ENCODE assay signal across 8 cellular contexts in genomic region chr6:27836783-27837635, GRCh38.
DNase-seq lines count a peak whose midpoint lies in the region; ATAC-seq and TF ChIP-seq lines count a peak whose summit lies in the region.

No MANE protein-coding gene starts in this region.

- WGBS in lung, 2 donors, result 1% methylated on average over 25 of the region's 25 CpGs

- peaks cover 23% of the 10 kb centered on the region for H3K4me1 Mint-ChIP-seq in activated CD4-positive, alpha-beta T cell treated with anti-CD3 and anti-CD28 coated beads for 36 hours

- peaks cover 9% of the 10 kb centered on the region for H3K27me3 Mint-ChIP-seq in activated CD4-positive, alpha-beta T cell treated with anti-CD3 and anti-CD28 coated beads for 36 hours

- CTCF ChIA-PET in AG04450 (lab: Charles Lee), result interaction anchor here (0.9 to 5.8 kb wide), 6 partner anchors 17 to 65 kb away, joined by 3 to 45 read pairs (median 4); a partner anchor contains a TSS
- CTCF ChIA-PET in activated CD4-positive, alpha-beta T cell treated with anti-CD3 and anti-CD28 coated beads for 36 hours (lab: Charles Lee), result interaction anchor here (0.6 to 5.7 kb wide), 15 partner anchors 13 to 677 kb away, joined by 3 to 24 read pairs (median 3); a partner anchor contains a TSS

- H3K36me3 ChIP-seq in effector memory CD4-positive, alpha-beta T cell (ENCODE audit: control insufficient read depth, insufficient read depth, low read length), result no peaks in the 10 kb centered on the region
- no peaks in the 10 kb centered on the region for H3K36me3 ChIP-seq in lung (ENCODE audit: control insufficient read depth in 2 of 2, insufficient read depth in 2 of 2, low read length in 2 of 2)

- H3K36me3 Mint-ChIP-seq in activated CD4-positive, alpha-beta T cell treated with anti-CD3 and anti-CD28 coated beads for 36 hours (ENCODE audit: low read depth), result no peaks in the 10 kb centered on the region

- DNase-seq in AG04450 (ENCODE audit: low read depth, low spot score) (no peak), NCI-H460 (ENCODE audit: extremely low read depth, low read depth) (peak; percentile 72), lung (ENCODE audit: low spot score) (peak; percentile 40)
- peak; percentile 80 for DNase-seq in activated CD4-positive, alpha-beta T cell treated with anti-CD3 and anti-CD28 coated beads for 36 hours
- DNase-seq in effector memory CD4-positive, alpha-beta T cell, result peak; percentile 25 to 46 (median 43)
- peak; percentile 58 for DNase-seq in stimulated activated naive CD8-positive, alpha-beta T cell treated with anti-CD3 and anti-CD28 coated beads, Interleukin-15, Interleukin-2, amounts not matched to agents 100 U/mL and 50 U/mL, for 24 hours

- peak overlapping the region; percentile 83 for H3K4me3 ChIP-seq in AG04450 (ENCODE audit: low read depth, low read length)
- peak overlapping the region; percentile 60 for H3K4me3 ChIP-seq in effector memory CD4-positive, alpha-beta T cell (ENCODE audit: insufficient read depth, low read depth, low read length, poor library complexity, severe bottlenecking)
- H3K4me3 ChIP-seq in lung, result peak overlapping the region; percentile 68

- ATAC-seq in GM18517 (IDR thresholded peaks at IDR 0.05; ENCODE audit: unreplicated experiment) (peak; percentile 41), HG03378 (IDR thresholded peaks at IDR 0.05; ENCODE audit: unreplicated experiment) (peak; percentile 36), lung (ENCODE audit: insufficient read depth, low FRiP score) (peak; percentile 36)
- ATAC-seq in activated CD4-positive, alpha-beta T cell treated with anti-CD3 and anti-CD28 coated beads for 36 hours, result peak; percentile 66
- peak; percentile 64 for ATAC-seq in stimulated activated naive CD8-positive, alpha-beta T cell treated with anti-CD3 and anti-CD28 coated beads, Interleukin-15, Interleukin-2, amounts not matched to agents 100 U/mL and 50 U/mL, for 24 hours

- H3K27me3 ChIP-seq in AG04450 (ENCODE audit: control insufficient read depth, insufficient read depth, low read length) (no peaks in the 10 kb centered on the region), lung (ENCODE audit: control insufficient read depth, insufficient read depth) (no peaks in the 10 kb centered on the region)
- no peaks in the 10 kb centered on the region for H3K27me3 ChIP-seq in effector memory CD4-positive, alpha-beta T cell (replicated peaks; ENCODE audit: control insufficient read depth, insufficient read depth, low read length, poor library complexity, severe bottlenecking)

- peaks cover 12% of the 10 kb centered on the region for H3K4me1 ChIP-seq in effector memory CD4-positive, alpha-beta T cell (ENCODE audit: control insufficient read depth, insufficient read depth, low read length, poor library complexity, severe bottlenecking)
- H3K4me1 ChIP-seq in lung (ENCODE audit: control insufficient read depth in 2 of 2, insufficient read depth in 2 of 2, low read length in 2 of 2), result peaks cover 2 to 20% of the 10 kb centered on the region in 2 donors

- intact Hi-C loops in activated CD4-positive, alpha-beta T cell treated with anti-CD3 and anti-CD28 coated beads for 36 hours (cut with DNase I, micrococcal nuclease), result loop anchor here (1.0 to 10.0 kb wide), 8 partner anchors 13 to 1812 kb away; partner anchors contain the start of gene ZNF165 (in 1 of the 2)

- POLR2A ChIA-PET in AG04450 (lab: Yijun Ruan, JAX), result interaction anchor here (0.6 to 5.8 kb wide), 19 partner anchors 8 to 1816 kb away, joined by 3 to 289 read pairs (median 7); partner anchors contain the start of gene ZNF184
- POLR2A ChIA-PET in activated CD4-positive, alpha-beta T cell treated with anti-CD3 and anti-CD28 coated beads for 36 hours (lab: Charles Lee), result interaction anchor here (0.6 to 6.6 kb wide), 21 partner anchors 7 to 1793 kb away, joined by 3 to 349 read pairs (median 5); a partner anchor contains a TSS

- H3K9me3 Mint-ChIP-seq in activated CD4-positive, alpha-beta T cell treated with anti-CD3 and anti-CD28 coated beads for 36 hours (ENCODE audit: low read depth), result no peaks in the 10 kb centered on the region

- no peaks in the 10 kb centered on the region; the same call in 1 of the 2 replicates for H3K9me3 ChIP-seq in AG04450 (ENCODE audit: control insufficient read depth, insufficient read depth, low read length)
- H3K9me3 ChIP-seq in effector memory CD4-positive, alpha-beta T cell (ENCODE audit: control insufficient read depth, low read length), result no peaks in the 10 kb centered on the region
- no peaks in the 10 kb centered on the region for H3K9me3 ChIP-seq in lung (ENCODE audit: control insufficient read depth in 2 of 2, insufficient read depth in 1 of 2, low read length in 1 of 2)

- H3K27ac Mint-ChIP-seq in activated CD4-positive, alpha-beta T cell treated with anti-CD3 and anti-CD28 coated beads for 36 hours, result no peak overlapping the region

- H3K4me3 Mint-ChIP-seq in activated CD4-positive, alpha-beta T cell treated with anti-CD3 and anti-CD28 coated beads for 36 hours, result no peak overlapping the region

- TF ChIP-seq CTCF in AG04450 (IDR thresholded peaks at IDR 0.05; ENCODE audit: low read depth, low read length) (no peak), lung (IDR thresholded peaks at IDR 0.05; ENCODE audit: control extremely low read depth, extremely low read depth) (no peak)

- H3K27ac ChIP-seq in AG04450 (ENCODE audit: low read depth, low read length), result peak overlapping the region; percentile 100
- peak overlapping the region; percentile 93 for H3K27ac ChIP-seq in effector memory CD4-positive, alpha-beta T cell (ENCODE audit: insufficient read depth, low read length, poor library complexity, severe bottlenecking)
- peak overlapping the region; percentile 98 to 100 for H3K27ac ChIP-seq in lung (ENCODE audit: low read depth in 1 of 2, low read length in 1 of 2)
